ENCODE assay signal across 8 cellular contexts in the genomic region with DNA sequence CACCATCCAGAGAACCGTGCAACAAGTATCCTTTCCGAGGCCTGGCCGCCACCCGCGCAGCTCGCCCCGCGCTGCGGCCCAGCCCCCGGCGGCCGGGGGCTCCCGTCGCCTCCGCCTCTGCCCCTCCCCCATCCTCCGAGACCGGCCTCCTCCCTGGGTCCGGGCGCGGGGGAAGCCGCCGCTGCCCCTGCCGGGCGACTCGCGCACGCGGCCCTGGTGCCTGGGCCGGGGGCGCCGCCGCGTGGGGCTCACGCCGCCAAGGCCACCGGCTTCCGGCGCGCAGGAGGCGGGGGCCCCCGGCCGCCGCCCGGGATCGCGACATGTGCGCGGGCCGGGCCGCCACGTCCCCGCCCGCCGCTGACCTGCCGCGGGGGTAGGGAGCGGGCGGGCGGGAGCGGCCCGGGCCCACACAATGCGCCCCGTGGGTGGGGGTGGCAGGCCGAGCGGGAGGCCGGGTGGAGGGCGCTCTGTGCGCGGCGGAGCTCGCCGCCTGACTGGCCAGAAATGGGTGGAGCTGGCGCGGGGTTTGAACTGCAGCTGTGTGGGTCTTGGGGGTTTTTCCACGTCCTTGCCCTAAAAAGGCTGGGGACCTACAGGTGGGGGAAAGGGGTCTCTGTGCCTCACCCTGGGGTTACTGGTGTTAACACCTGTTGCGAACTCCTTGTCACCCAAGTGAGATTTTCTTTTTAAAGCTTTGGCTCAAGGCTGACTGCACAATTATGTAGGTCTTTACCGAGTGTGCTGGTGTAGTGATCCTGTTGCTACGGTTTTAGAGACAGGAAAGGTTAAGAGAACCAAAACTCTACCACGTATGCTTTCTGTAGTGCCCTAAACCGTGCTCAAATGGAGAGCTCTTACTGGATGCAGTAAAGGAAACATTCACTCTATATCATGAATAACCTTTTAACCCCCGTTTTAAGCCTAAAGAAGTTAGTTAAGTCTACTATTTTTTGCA. TPM values are rescaled to one million over a fixed set of nuclear protein-coding genes. Genes with fewer than 3 reads are reported as not detected.
A peak's percentile ranks its signal among the peaks of the same experiment; 100 is the strongest.
DNase-seq lines count a peak whose midpoint lies in the region; FAIRE-seq and TF ChIP-seq lines count a peak whose summit lies in the region.

No MANE protein-coding gene starts in this region.

- no peak for TF ChIP-seq CTCF in HEK293 (tag by site-specific recombination; IDR thresholded peaks at IDR 0.05)
- TF ChIP-seq CTCF in H1 (IDR thresholded peaks at IDR 0.05; ENCODE audit: control extremely low read depth in 1 of 3, insufficient read depth in 1 of 3, low read depth in 1 of 3, low read length in 3 of 3): no peak

- H3K4me2 ChIP-seq in H1 (ENCODE audit: insufficient read depth in 1 of 2, low read depth in 2 of 2, low read length in 2 of 2): peak overlapping the region; percentile 71 to 75

- no peak for FAIRE-seq in H1 (lab: Jason Lieb, UNC)

- no peak overlapping the region for H2BK15ac ChIP-seq in H1 (ENCODE audit: low read length)

- TF ChIP-seq EP300 in H1 (IDR thresholded peaks at IDR 0.05; ENCODE audit: borderline replicate concordance in 1 of 2, low read depth in 2 of 2, low read length in 2 of 2): no peak

- H3K56ac ChIP-seq in H1 (replicated peaks; ENCODE audit: insufficient read length, low read depth, low read length): peak overlapping the region; percentile 89

- peak overlapping the region; percentile 86 for H2BK5ac ChIP-seq in H1 (ENCODE audit: low read depth, low read length)

- no peak overlapping the region for H4K91ac ChIP-seq in H1 (replicated peaks; ENCODE audit: insufficient read length, low read length)

- H3K79me1 ChIP-seq in H1 (ENCODE audit: low read depth, low read length): no peaks in the 10 kb centered on the region

- no peak overlapping the region for H2BK12ac ChIP-seq in H1 (ENCODE audit: low read depth, low read length)

- H4K8ac ChIP-seq in H1 (ENCODE audit: extremely low read depth, insufficient read depth, low read length): peak overlapping the region; percentile 97; the same call in 1 of the 2 replicates

- TF ChIP-seq POLR2A in H1 (IDR thresholded peaks at IDR 0.05; ENCODE audit: control extremely low read depth in 1 of 2, low read depth in 2 of 2, low read length in 2 of 2): 0 out of 3 replicates have a peak, but pooled peaks of 1 of the 2 experiments have one; percentile 12

- no peak overlapping the region for H2BK20ac ChIP-seq in H1 (ENCODE audit: low read length)

- H4K20me1 ChIP-seq in H1 (replicated peaks in 1 of 2; ENCODE audit: control insufficient read depth in 1 of 2, insufficient read depth in 2 of 2, low read length in 2 of 2): peaks cover 7% of the 10 kb centered on the region in 2 experiments

- peak overlapping the region; percentile 86 to 97 (median 92) for H3K9ac ChIP-seq in H1 (replicated peaks in 1 of 4; ENCODE audit: extremely low read depth in 1 of 4, low read depth in 3 of 4, low read length in 3 of 4)

- H3K9me3 ChIP-seq in HEK293 (ENCODE audit: control insufficient read depth, insufficient read depth, low read depth, low read length) (no peaks in the 10 kb centered on the region), H1 (ENCODE audit: insufficient read depth in 2 of 2, low read depth in 1 of 2, low read length in 1 of 2) (no peaks in the 10 kb centered on the region), mononuclear cell (ENCODE audit: low read depth, low read length) (no peaks in the 10 kb centered on the region)

- POLR2A ChIA-PET in HEK293 (lab: Yijun Ruan, JAX) (interaction anchor here (0.7 to 2.4 kb wide), 8 partner anchors 7 to 238 kb away, joined by 3 to 9 read pairs (median 4); a partner anchor contains a TSS), H1 (lab: Charles Lee; ENCODE audit: partially characterized antibody) (interaction anchor here (0.8 to 3.5 kb wide), 10 partner anchors 9 to 176 kb away, joined by 3 to 18 read pairs (median 4); a partner anchor contains a TSS)

- H3K4ac ChIP-seq in H1 (replicated peaks; ENCODE audit: insufficient read length, low read depth, low read length): no peak overlapping the region

- H3K23me2 ChIP-seq in H1 (ENCODE audit: low read depth, low read length): peaks cover 3% of the 10 kb centered on the region

- TF ChIP-seq RAD21 in H1 (IDR thresholded peaks at IDR 0.05 in 1 of 2, conservative IDR thresholded peaks at IDR 0.05 in 1 of 2; ENCODE audit: low read depth in 2 of 2, low read length in 2 of 2): no peak

- no peak overlapping the region for H3K14ac ChIP-seq in H1 (ENCODE audit: insufficient read length)

- WGBS in H1 (ENCODE audit: extremely low coverage in 1 of 2, insufficient coverage in 1 of 2, insufficient read length in 1 of 2, insufficient replicate concordance in 2 of 2, low coverage in 1 of 2, low lambda C conversion rate in 2 of 2, missing lambda C conversion rate in 1 of 2), 2 experiments: 2% methylated on average over 19 of the region's 81 CpGs; no CpG with 5 or more reads in 1 of the 2 experiments

- H2AFZ ChIP-seq in H1 (ENCODE audit: low read length): peak overlapping the region; percentile 75; the same call in 1 of the 2 replicates

- H3K36me3 ChIP-seq in HEK293 (ENCODE audit: control insufficient read depth in 2 of 2, insufficient read depth in 1 of 2, low read length in 2 of 2) (peaks cover 21 to 26% of the 10 kb centered on the region in 2 experiments), H1 (ENCODE audit: control insufficient read depth in 2 of 4, insufficient read depth in 4 of 4, low read length in 3 of 4) (peaks cover 0 to 23% (median 2%) of the 10 kb centered on the region in 4 experiments; a peak in 2 of 8 replicates)

- H3K23ac ChIP-seq in H1 (ENCODE audit: insufficient read length): no peak overlapping the region

- H3K18ac ChIP-seq in H1 (ENCODE audit: extremely low read depth, low read length): peak overlapping the region; percentile 93

- H2BK120ac ChIP-seq in H1 (replicated peaks; ENCODE audit: low read depth, low read length): no peak overlapping the region

- no peak overlapping the region for H2AK5ac ChIP-seq in H1 (ENCODE audit: low read depth, low read length)

- peak; percentile 27 for DNase-seq in NCI-H1436 (lab: John Stamatoyannopoulos, UW)
- no peak for DNase-seq in NCI-H1436 treated with DMSO at 0.1 percent for 48 hours (lab: John Stamatoyannopoulos, UW)
- DNase-seq in MV-4-11 (lab: John Stamatoyannopoulos, UW): peak; percentile 9
- peak; percentile 15 to 20 for DNase-seq in activated CD8-positive, alpha-beta memory T cell treated with anti-CD3 and anti-CD28 coated beads for 4 hours (ENCODE audit: low read depth in 2 of 2)
- peak in 1 of 2 experiments; percentile 54 for DNase-seq in H1 (ENCODE audit: low read depth in 1 of 2, low spot score in 2 of 2)
- DNase-seq in stimulated activated CD8-positive, alpha-beta memory T cell treated with anti-CD3 and anti-CD28 coated beads, Interleukin-2, amount 100 ng/mL, for 48 hours (ENCODE audit: low read depth in 2 of 2): peak; percentile 38 to 39

- H3K27ac ChIP-seq in HEK293 (ENCODE audit: extremely low read depth, low read depth, low read length): peak overlapping the region; percentile 82
- peak overlapping the region; percentile 96 for H3K27ac ChIP-seq in H1 (ENCODE audit: low read depth, low read length)

- H3K4me3 ChIP-seq in HEK293 (ENCODE audit: low read depth, low read length) (peak overlapping the region; percentile 99), H1 (ENCODE audit: extremely low read depth in 1 of 4, insufficient read depth in 2 of 4, low read depth in 3 of 4, low read length in 4 of 4) (peak overlapping the region; percentile 88 to 99 (median 94)), mononuclear cell (ENCODE audit: low read length) (peak overlapping the region; percentile 87)

- peaks cover 13 to 75% of the 10 kb centered on the region in 2 experiments for H3K79me2 ChIP-seq in H1 (ENCODE audit: control insufficient read depth in 1 of 2, insufficient read depth in 2 of 2, low read length in 2 of 2)

- H3K4me1 ChIP-seq in HEK293 (ENCODE audit: control insufficient read depth, insufficient read depth, low read length) (peaks cover 12% of the 10 kb centered on the region), H1 (replicated peaks in 1 of 4; ENCODE audit: control insufficient read depth in 3 of 4, insufficient read depth in 4 of 4, low read length in 3 of 4) (peaks cover 0 to 5% (median 2%) of the 10 kb centered on the region in 4 experiments; a peak in 2 of 7 replicates), mononuclear cell (ENCODE audit: insufficient read depth, low read length) (peaks cover 30% of the 10 kb centered on the region)

- H3K27me3 ChIP-seq in H1 (replicated peaks in 1 of 4; ENCODE audit: control insufficient read depth in 3 of 4, extremely low read depth in 1 of 4, insufficient read depth in 3 of 4, low read length in 3 of 4) (no peaks in the 10 kb centered on the region), mononuclear cell (ENCODE audit: insufficient read depth, low read length) (no peaks in the 10 kb centered on the region)

- CTCF ChIA-PET in HEK293 (lab: Yijun Ruan, JAX) (no interaction called here), H1 (lab: Charles Lee; ENCODE audit: partially characterized antibody) (interaction anchor here (0.5 to 1.8 kb wide), 7 partner anchors 31 to 1217 kb away, joined by 3 to 6 read pairs (median 3); no protein-coding TSS in a partner anchor)

- peak overlapping the region; percentile 90 for H4K5ac ChIP-seq in H1 (ENCODE audit: insufficient read length, low read depth, low read length)

TF ChIP-seq in HEK293, 187 proteins besides CTCF, POLR2A, EP300 and RAD21 (continues in another document):
- TF ChIP-seq SCRT1 (tag by site-specific recombination; IDR thresholded peaks at IDR 0.05; ENCODE audit: borderline replicate concordance) (peak; percentile 91), BCL11A (tag by site-specific recombination; IDR thresholded peaks at IDR 0.05; ENCODE audit: low read depth) (no peak), ZNF354C (tag by site-specific recombination; IDR thresholded peaks at IDR 0.05; ENCODE audit: borderline replicate concordance, low read depth) (no peak), GLIS1 (tag by site-specific recombination; IDR thresholded peaks at IDR 0.05) (peak; percentile 26; the same call in 1 of the 2 replicates)

TF ChIP-seq in H1, 55 proteins besides CTCF, POLR2A, EP300 and RAD21 (continues in another document):
- TF ChIP-seq KDM4A (IDR thresholded peaks at IDR 0.05; ENCODE audit: low read depth, low read length, severe bottlenecking) (peak; percentile 69), CBX5 (IDR thresholded peaks at IDR 0.05; ENCODE audit: low read depth, low read length) (no peak), HDAC2 (IDR thresholded peaks at IDR 0.05; ENCODE audit: borderline replicate concordance in 1 of 2, low read depth in 2 of 2, low read length in 2 of 2) (0 out of 4 replicates have a peak, but pooled peaks of 1 of the 2 experiments have one; percentile 9)

RNA-seq across cellular contexts. Expression of a gene that starts 32.3 kb away (rescaled TPM):
- 183 and 211 TPM in 2 replicates for total RNA-seq in H1 (2021; fragmentation: NEBNext Ultra II Directional; extraction: Animal tissue kit (Norgen Biotek cat#: 25700))
- polyA plus RNA-seq in H1 (2011; rRNA removed): 34.6 and 38.5 TPM in 2 replicates
- polyA plus RNA-seq in H1 (2011; cell fraction: cytosol; rRNA removed): 58.6 TPM
- polyA plus RNA-seq in H1 (2011; cell fraction: nucleus; rRNA removed): 35.7 TPM
- polyA plus RNA-seq in H1 (2012, experiment 1 of 2): 72.4 to 119 TPM (median 88.5 TPM) in 4 replicates
- 3.8 TPM for polyA plus RNA-seq in H1 (2012, experiment 2 of 2)
- polyA plus RNA-seq in H1 (2013, experiment 1 of 2): 73.6 TPM
- 71.1 TPM for polyA plus RNA-seq in H1 (2013, experiment 2 of 2)
- polyA minus RNA-seq in H1 (2011; rRNA and poly(A)+ RNA removed): 230 and 396 TPM in 2 replicates
- 142 TPM for polyA minus RNA-seq in H1 (2011; cell fraction: cytosol; rRNA and poly(A)+ RNA removed)
- polyA minus RNA-seq in H1 (2011; cell fraction: nucleus; rRNA and poly(A)+ RNA removed): 197 TPM
- total RNA-seq in mononuclear cell: 139 TPM
